In genomic region chr14:66572836-66573235, GRCh38 we compare ENCODE assay signal across 22 cellular contexts.
A peak's percentile ranks its signal among the peaks of the same experiment; 100 is the strongest.
DNase-seq lines count a peak whose midpoint lies in the region; FAIRE-seq and TF ChIP-seq lines count a peak whose summit lies in the region.
"Had no signal": no experiment of that assay in that cellular context is flagged by ENCODE, and none has a peak within 500 bp of the region (broad histone marks: within the 10 kb centered on the region; RNA-seq: fewer than 3 reads in every experiment).

No MANE protein-coding gene starts in this region.

- no peak overlapping the region for H3K9ac ChIP-seq in mammary epithelial cell (ENCODE audit: insufficient read depth, low read length)
- H3K9ac ChIP-seq: BLaER1, KMS-11 had no signal

- H3K27me3 ChIP-seq in mammary epithelial cell (ENCODE audit: insufficient read depth, low read length), result no peaks in the 10 kb centered on the region
- H3K27me3 ChIP-seq in sigmoid colon, result no peaks in the 10 kb centered on the region
- H3K27me3 ChIP-seq: BLaER1 had no signal

- TF ChIP-seq CTCF in mammary epithelial cell (conservative IDR thresholded peaks at IDR 0.05 in 1 of 2, IDR thresholded peaks at IDR 0.05 in 1 of 2; ENCODE audit: extremely low read depth in 1 of 2, insufficient read depth in 1 of 2, low read depth in 1 of 2, low read length in 2 of 2) (no peak), MCF 10A (IDR thresholded peaks at IDR 0.05; ENCODE audit: unreplicated experiment) (no peak), fibroblast of pulmonary artery (IDR thresholded peaks at IDR 0.05; ENCODE audit: low read length, missing control alignments) (no peak), endothelial cell (IDR thresholded peaks at IDR 0.05; ENCODE audit: unreplicated experiment) (no peak), sigmoid colon (IDR thresholded peaks at IDR 0.05) (no peak)

- H3K27me3 Mint-ChIP-seq in MCF 10A (ENCODE audit: insufficient read depth, unreplicated experiment) (no peaks in the 10 kb centered on the region), endothelial cell (ENCODE audit: unreplicated experiment) (no peaks in the 10 kb centered on the region)
- H3K27me3 Mint-ChIP-seq: CD4-positive, alpha-beta memory T cell had no signal

- FAIRE-seq in urothelium cell line (lab: Jason Lieb, UNC), result peak; percentile 42
- FAIRE-seq: A204.1, GM12892 had no signal

- CTCF ChIA-PET in mammary epithelial cell (lab: Charles Lee; ENCODE audit: low non-redundant PET) (no interaction called here), MCF 10A (lab: Yijun Ruan, JAX) (interaction anchor here (0.6 kb wide), 1 partner anchor 200 kb away, joined by 4 read pairs; no protein-coding TSS in a partner anchor)

- DNase-seq in mammary epithelial cell, result peak; percentile 16
- DNase-seq in MCF 10A (ENCODE audit: unreplicated experiment), result no peak
- DNase-seq in amniotic epithelial cell (ENCODE audit: low read depth), result peak; percentile 41
- peak; percentile 27 for DNase-seq in fibroblast of pulmonary artery (ENCODE audit: low read depth)
- DNase-seq in urothelium cell line (ENCODE audit: low spot score), result no peak
- no peak for DNase-seq in endothelial cell (ENCODE audit: low spot score)
- no peak for DNase-seq in sigmoid colon
- DNase-seq in COLO829 (ENCODE audit: low spot score), result no peak
- DNase-seq: CD4-positive, alpha-beta memory T cell; GOT3; NCI-H1105; NCI-H2081; NCI-H446 treated with DMSO at 0.1 percent for 48 hours; NCI-H748 treated with DMSO at 0.1 percent for 48 hours; NK-92 treated with Interleukin-12 subunit alpha and Interleukin-12 subunit beta, amount 100 ng/mL, for 24 hours; OCI-M1; SIG-M5 had no signal

- H3K4me3 ChIP-seq in mammary epithelial cell (replicated peaks in 1 of 3; ENCODE audit: insufficient read depth in 1 of 3, low read depth in 2 of 3, low read length in 3 of 3) (no peak overlapping the region), fibroblast of pulmonary artery (replicated peaks; ENCODE audit: low read depth, low read length) (no peak overlapping the region), sigmoid colon (no peak overlapping the region)
- H3K4me3 ChIP-seq: BLaER1 had no signal

- no peak overlapping the region for H2AFZ ChIP-seq in mammary epithelial cell (ENCODE audit: low read depth, low read length)

- H3K4me2 ChIP-seq in mammary epithelial cell (ENCODE audit: insufficient read depth, low read depth, low read length), result no peak overlapping the region
- H3K4me2 ChIP-seq: BLaER1, KMS-11 had no signal

- TF ChIP-seq POLR2A in sigmoid colon (IDR thresholded peaks at IDR 0.05), result no peak

- intact Hi-C loops in mammary epithelial cell (cut with micrococcal nuclease), result no loop called here
- intact Hi-C loops in MCF 10A (cut with micrococcal nuclease), result no loop called here
- intact Hi-C loops in sigmoid colon (cut with DNase I), result no loop called here

- WGBS in mammary epithelial cell (ENCODE audit: low coverage, missing lambda C conversion rate), result 94% methylated on average over 1 of the region's 1 CpG
- WGBS in sigmoid colon, 2 donors, result 82 to 92% methylated on average over 1 of the region's 1 CpG

- BruUV-seq in mammary epithelial cell (replicated peaks; lab: Mats Ljungman, UMichigan) (no TSS peak), MCF 10A (replicated peaks; lab: Mats Ljungman, UMichigan) (no TSS peak)

- H3K9me3 ChIP-seq in mammary epithelial cell (replicated peaks; ENCODE audit: insufficient read depth, low read length), result no peaks in the 10 kb centered on the region
- H3K9me3 ChIP-seq in sigmoid colon, result peaks cover 0 to 11% (median 5%) of the 10 kb centered on the region in 4 donors

- no peaks in the 10 kb centered on the region for H3K4me1 ChIP-seq in mammary epithelial cell (ENCODE audit: insufficient read depth, low read length)
- peaks cover 0 to 4% (median 0%) of the 10 kb centered on the region in 4 donors for H3K4me1 ChIP-seq in sigmoid colon
- H3K4me1 ChIP-seq: BLaER1 had no signal

- H3K27ac ChIP-seq in mammary epithelial cell (ENCODE audit: insufficient read depth, low read depth, low read length) (no peak overlapping the region), sigmoid colon (no peak overlapping the region)
- H3K27ac ChIP-seq: BLaER1, KMS-11, RWPE1 had no signal

- in situ Hi-C loops in mammary epithelial cell (cut with MboI; ENCODE audit: low sequenced_read_pairs in 2 of 2), result no loop called here

- H4K20me1 ChIP-seq in mammary epithelial cell (ENCODE audit: insufficient read depth, low read length), result no peaks in the 10 kb centered on the region
- H4K20me1 ChIP-seq: BLaER1 had no signal

- H3K36me3 Mint-ChIP-seq in MCF 10A (ENCODE audit: insufficient read depth, unreplicated experiment), result no peaks in the 10 kb centered on the region
- H3K36me3 Mint-ChIP-seq in endothelial cell (ENCODE audit: low read depth, unreplicated experiment), result no peaks in the 10 kb centered on the region

- H3K4me3 Mint-ChIP-seq in MCF 10A (ENCODE audit: unreplicated experiment) (no peak overlapping the region), endothelial cell (ENCODE audit: unreplicated experiment) (no peak overlapping the region)

- POLR2A ChIA-PET in MCF 10A (lab: Yijun Ruan, JAX), result no interaction called here

- H3K27ac Mint-ChIP-seq in MCF 10A (ENCODE audit: low read depth, unreplicated experiment), result no peak overlapping the region
- H3K27ac Mint-ChIP-seq in endothelial cell (ENCODE audit: unreplicated experiment), result no peak overlapping the region
- H3K27ac Mint-ChIP-seq: CD4-positive, alpha-beta memory T cell had no signal

- H3K9me3 Mint-ChIP-seq in MCF 10A (ENCODE audit: unreplicated experiment) (peaks cover 9% of the 10 kb centered on the region), endothelial cell (ENCODE audit: unreplicated experiment) (no peaks in the 10 kb centered on the region)

- dilution Hi-C loops in mammary epithelial cell (cut with HindIII; ENCODE audit: low sequenced_read_pairs), result no loop called here

- peaks cover 70% of the 10 kb centered on the region for H3K79me2 ChIP-seq in mammary epithelial cell (ENCODE audit: insufficient read depth, low read length)

- H3K36me3 ChIP-seq in mammary epithelial cell (ENCODE audit: insufficient read depth, low read length), result no peaks in the 10 kb centered on the region
- H3K36me3 ChIP-seq in sigmoid colon, result no peaks in the 10 kb centered on the region

- H3K4me1 Mint-ChIP-seq in MCF 10A (ENCODE audit: insufficient read depth, unreplicated experiment) (peaks cover 5% of the 10 kb centered on the region), endothelial cell (ENCODE audit: unreplicated experiment) (no peaks in the 10 kb centered on the region)

- TF ChIP-seq EP300 in sigmoid colon (IDR thresholded peaks at IDR 0.05), result no peak

Comparison
In these comparisons a context has a peak if more than half of its experiments do, and no peak if none do; other contexts are left out.
1. DNase-seq: peak in mammary epithelial cell (single experiment), amniotic epithelial cell (single experiment) and fibroblast of pulmonary artery (single experiment); none in MCF 10A (single experiment), urothelium cell line (single experiment), endothelial cell (single experiment), sigmoid colon (single experiment) and COLO829 (single experiment).